ENCODE assay signal across 8 cellular contexts in genomic region chr22:50169774-50170341, GRCh38. TPM values are rescaled to one million over a fixed set of nuclear protein-coding genes. Genes with fewer than 3 reads are reported as not detected.
DNase-seq lines count a peak whose midpoint lies in the region; ATAC-seq and TF ChIP-seq lines count a peak whose summit lies in the region.

No MANE protein-coding gene starts in this region.

- H3K36me3 Mint-ChIP-seq in activated CD4-positive, alpha-beta T cell treated with anti-CD3 and anti-CD28 coated beads, Interleukin-2, amount 10 ng/mL, durations not matched to agents 24 days and 14 days (ENCODE audit: low read depth) = no peaks in the 10 kb centered on the region

- no peak overlapping the region for H3K27ac Mint-ChIP-seq in activated CD4-positive, alpha-beta T cell treated with anti-CD3 and anti-CD28 coated beads, Interleukin-2, amount 10 ng/mL, durations not matched to agents 24 days and 14 days

- TF ChIP-seq CTCF in AG10803 (conservative IDR thresholded peaks at IDR 0.05; ENCODE audit: low read length) = no peak
- no peak for TF ChIP-seq CTCF in fibroblast of the aortic adventitia (IDR thresholded peaks at IDR 0.05; ENCODE audit: insufficient read depth, low read length)

- intact Hi-C loops in activated CD4-positive, alpha-beta T cell treated with anti-CD3 and anti-CD28 coated beads, Interleukin-2, amount 10 ng/mL, durations not matched to agents 24 days and 14 days (cut with micrococcal nuclease) = no loop called here
- intact Hi-C loops in sciatic nerve (cut with DNase I) = no loop called here

- 0 out of 2 replicates have a peak overlapping the region, but pooled peaks have one; percentile 12 for H3K4me3 ChIP-seq in AG10803 (ENCODE audit: low read length)
- H3K4me3 ChIP-seq in fibroblast of the aortic adventitia (ENCODE audit: low read depth, low read length) = peak overlapping the region; percentile 57

- H3K4me1 Mint-ChIP-seq in activated CD4-positive, alpha-beta T cell treated with anti-CD3 and anti-CD28 coated beads, Interleukin-2, amount 10 ng/mL, durations not matched to agents 24 days and 14 days = peaks cover 6% of the 10 kb centered on the region

- H3K27me3 Mint-ChIP-seq in activated CD4-positive, alpha-beta T cell treated with anti-CD3 and anti-CD28 coated beads, Interleukin-2, amount 10 ng/mL, durations not matched to agents 24 days and 14 days = peaks cover 36% of the 10 kb centered on the region

- no peak for ATAC-seq in sciatic nerve

- no peaks in the 10 kb centered on the region for H3K9me3 Mint-ChIP-seq in activated CD4-positive, alpha-beta T cell treated with anti-CD3 and anti-CD28 coated beads, Interleukin-2, amount 10 ng/mL, durations not matched to agents 24 days and 14 days

- DNase-seq in AG10803 (ENCODE audit: low read depth) = no peak
- peak; percentile 76 for DNase-seq in HuH-7 (ENCODE audit: low spot score)
- peak; percentile 83 for DNase-seq in activated CD4-positive, alpha-beta T cell treated with anti-CD3 and anti-CD28 coated beads, Interleukin-2, amount 10 ng/mL, durations not matched to agents 24 days and 14 days
- DNase-seq in fibroblast of the aortic adventitia (ENCODE audit: low read depth) = peak; percentile 20
- DNase-seq in stimulated activated CD4-positive, alpha-beta T cell treated with anti-CD3 and anti-CD28 coated beads, Interleukin-12 subunit alpha, Interleukin-12 subunit beta, amount 100 ng/mL, for 4 hours = peak; percentile 63
- DNase-seq in NCI-H1092 (lab: John Stamatoyannopoulos, UW) = no peak
- no peak for DNase-seq in sciatic nerve (ENCODE audit: low spot score)
- no peak for DNase-seq in NCI-H1092 treated with DMSO at 0.1 percent for 48 hours (lab: John Stamatoyannopoulos, UW)

- H3K4me3 Mint-ChIP-seq in activated CD4-positive, alpha-beta T cell treated with anti-CD3 and anti-CD28 coated beads, Interleukin-2, amount 10 ng/mL, durations not matched to agents 24 days and 14 days = peak overlapping the region; percentile 66

RNA-seq across cellular contexts. Expression of gene PANX2, which starts 0.7 kb away (rescaled TPM):
- total RNA-seq in activated CD4-positive, alpha-beta T cell treated with anti-CD3 and anti-CD28 coated beads, Interleukin-2, amount 10 ng/mL, durations not matched to agents 24 days and 14 days = 1.4 and 1.6 TPM in 2 replicates
- total RNA-seq in fibroblast of the aortic adventitia (ENCODE audit: low replicate concordance) (0.90 TPM in 2 replicates), sciatic nerve (0.76 TPM)

RNA-seq across cellular contexts. Expression of gene TRABD, which starts 15.9 kb away (rescaled TPM):
- 94.4 and 97.4 TPM in 2 replicates for total RNA-seq in activated CD4-positive, alpha-beta T cell treated with anti-CD3 and anti-CD28 coated beads, Interleukin-2, amount 10 ng/mL, durations not matched to agents 24 days and 14 days
- 15.5 and 16.8 TPM in 2 replicates for total RNA-seq in fibroblast of the aortic adventitia (ENCODE audit: low replicate concordance)
- 22.8 TPM for total RNA-seq in sciatic nerve

RNA-seq across cellular contexts. Expression of gene SELENOO, which starts 31.0 kb away (rescaled TPM):
- 24.0 and 25.2 TPM in 2 replicates for total RNA-seq in activated CD4-positive, alpha-beta T cell treated with anti-CD3 and anti-CD28 coated beads, Interleukin-2, amount 10 ng/mL, durations not matched to agents 24 days and 14 days
- total RNA-seq in fibroblast of the aortic adventitia (ENCODE audit: low replicate concordance) = 15.5 and 17.3 TPM in 2 replicates
- total RNA-seq in sciatic nerve = 22.6 TPM

Comparison
In these comparisons a context has a peak if more than half of its experiments do, and no peak if none do; other contexts are left out.
1. DNase-seq: peak in HuH-7 (single experiment), activated CD4-positive, alpha-beta T cell treated with anti-CD3 and anti-CD28 coated beads, Interleukin-2, amount 10 ng/mL, durations not matched to agents 24 days and 14 days (single experiment), fibroblast of the aortic adventitia (single experiment) and stimulated activated CD4-positive, alpha-beta T cell treated with anti-CD3 and anti-CD28 coated beads, Interleukin-12 subunit alpha, Interleukin-12 subunit beta, amount 100 ng/mL, for 4 hours (single experiment); none in AG10803 (single experiment), NCI-H1092 (single experiment), sciatic nerve (single experiment) and NCI-H1092 treated with DMSO at 0.1 percent for 48 hours (single experiment).